Comparison of ENCODE assay signal across 9 cellular contexts in genomic region chr22:50169181-50169759, GRCh38. TPM values are rescaled to one million over a fixed set of nuclear protein-coding genes. Genes with fewer than 3 reads are reported as not detected.
A peak's percentile ranks its signal among the peaks of the same experiment; 100 is the strongest.
DNase-seq lines count a peak whose midpoint lies in the region; ATAC-seq, FAIRE-seq and TF ChIP-seq lines count a peak whose summit lies in the region.
"Had no signal": no experiment of that assay in that cellular context is flagged by ENCODE, and none has a peak within 500 bp of the region (broad histone marks: within the 10 kb centered on the region; RNA-seq: fewer than 3 reads in every experiment).

No MANE protein-coding gene starts in this region.

- no peak for TF ChIP-seq EP300 in K562 (IDR thresholded peaks at IDR 0.05; ENCODE audit: low read length)

- no peak for TF ChIP-seq POLR2A in K562 (conservative IDR thresholded peaks at IDR 0.05)

- H3K9me3 ChIP-seq in heart right ventricle, result no peaks in the 10 kb centered on the region
- no peaks in the 10 kb centered on the region for H3K9me3 ChIP-seq in K562 (replicated peaks; ENCODE audit: control insufficient read depth, insufficient read depth, low read depth, low read length)

- H3K36me3 ChIP-seq in heart right ventricle (no peaks in the 10 kb centered on the region), K562 (ENCODE audit: control insufficient read depth, insufficient read depth, low read length) (no peaks in the 10 kb centered on the region)

- BruUV-seq in K562 (replicated peaks; lab: Mats Ljungman, UMichigan), result no TSS peak

- intact Hi-C loops in heart right ventricle (cut with DNase I), result no loop called here
- intact Hi-C loops in left ventricle myocardium superior (cut with micrococcal nuclease), result no loop called here
- intact Hi-C loops in K562 (cut with micrococcal nuclease), result no loop called here

- 6 to 7% methylated on average over 33 to 36 of the region's 36 CpGs for WGBS in heart right ventricle, 2 donors
- WGBS in K562 (ENCODE audit: insufficient coverage, low coverage, missing lambda C conversion rate), result 36% methylated on average over 23 of the region's 36 CpGs

- CTCF ChIA-PET in K562 (lab: Yijun Ruan, JAX; ENCODE audit: low intra/inter-chr PET ratio), result no interaction called here

- ATAC-seq in heart right ventricle (no peak), left ventricle myocardium superior (no peak), K562 (no peak), HG03460 (IDR thresholded peaks at IDR 0.05; ENCODE audit: unreplicated experiment) (no peak)
- peak in 1 of 2 donors; percentile 13 for ATAC-seq in naive thymus-derived CD8-positive, alpha-beta T cell

- TF ChIP-seq CTCF in heart right ventricle (IDR thresholded peaks at IDR 0.05), result no peak
- no peak for TF ChIP-seq CTCF in K562 (IDR thresholded peaks at IDR 0.05 in 2 of 3, conservative IDR thresholded peaks at IDR 0.05 in 1 of 3; ENCODE audit: insufficient read depth in 2 of 3, low read depth in 1 of 3, low read length in 3 of 3)

- no peaks in the 10 kb centered on the region for H3K9me1 ChIP-seq in K562 (ENCODE audit: control insufficient read depth, insufficient read depth, low read length)

- no peak for DNase-seq in heart right ventricle
- no peak for DNase-seq in left ventricle myocardium superior
- DNase-seq in K562 (ENCODE audit: extremely low read depth in 1 of 4, low spot score in 3 of 4), result no peak
- DNase-seq in naive thymus-derived CD8-positive, alpha-beta T cell, result peak in 1 of 10 donors; percentile 54
- no peak for DNase-seq in cerebellar nuclear complex (lab: John Stamatoyannopoulos, UW)
- DNase-seq in RKO (ENCODE audit: low spot score), result no peak
- DNase-seq in stimulated activated CD4-positive, alpha-beta T cell treated with anti-CD3 and anti-CD28 coated beads, Interleukin-4, amount 100 ng/mL, for 24 hours, result no peak
- DNase-seq: NCI-H2029 treated with DMSO at 0.1 percent for 48 hours had no signal

- in situ Hi-C loops in K562 (cut with MboI), result no loop called here

- H3K27ac Mint-ChIP-seq in naive thymus-derived CD8-positive, alpha-beta T cell, result peak overlapping the region in 1 of 10 donors; percentile 59

- peaks cover 0 to 1% (median 0%) of the 10 kb centered on the region in 9 donors for H3K9me3 Mint-ChIP-seq in naive thymus-derived CD8-positive, alpha-beta T cell

- peak; percentile 32 for FAIRE-seq in K562 (lab: Jason Lieb, UNC)

- peak overlapping the region; percentile 7 for H3K4me2 ChIP-seq in K562 (ENCODE audit: insufficient read depth, low read length)

- H3K27me3 ChIP-seq in heart right ventricle (peaks cover 5 to 50% (median 40%) of the 10 kb centered on the region in 7 donors), K562 (ENCODE audit: control insufficient read depth in 2 of 2, insufficient read depth in 2 of 2, low read length in 2 of 2) (0 out of 5 replicates have a peak, but pooled peaks cover 0 to 3% of the 10 kb centered on the region in 2 experiments)

- POLR2A ChIA-PET in K562 (lab: Yijun Ruan, JAX), result interaction anchor here (0.5 kb wide), 1 partner anchor 20 kb away, joined by 3 read pairs; no protein-coding TSS in a partner anchor
- POLR2A ChIA-PET in naive thymus-derived CD8-positive, alpha-beta T cell (lab: Charles Lee), result interaction anchor here (0.5 kb wide), 1 partner anchor 73 kb away, joined by 5 read pairs; no protein-coding TSS in a partner anchor

- peaks cover 0 to 7% (median 0%) of the 10 kb centered on the region in 3 donors for H3K36me3 Mint-ChIP-seq in naive thymus-derived CD8-positive, alpha-beta T cell

- peak overlapping the region in 1 of 2 experiments; percentile 87; a peak in 3 of 4 replicates for H3K9ac ChIP-seq in K562 (ENCODE audit: insufficient read depth in 1 of 2, low read depth in 2 of 2, low read length in 2 of 2)

- peak overlapping the region in 7 of 10 donors; percentile 28 to 45 (median 40) for H3K4me3 ChIP-seq in heart right ventricle
- H3K4me3 ChIP-seq in K562, result no peak overlapping the region; the same call in 1 of the 2 replicates

- no peaks in the 10 kb centered on the region for H3K79me2 ChIP-seq in K562 (ENCODE audit: control insufficient read depth, insufficient read depth, low read length)

- H3K4me1 Mint-ChIP-seq in naive thymus-derived CD8-positive, alpha-beta T cell, result peaks cover 2 to 18% (median 9%) of the 10 kb centered on the region in 4 donors

- TF ChIP-seq RAD21 in K562 (CRISPR knock-in tag; conservative IDR thresholded peaks at IDR 0.05 in 1 of 2, IDR thresholded peaks at IDR 0.05 in 1 of 2), result no peak

- peaks cover 7 to 58% (median 34%) of the 10 kb centered on the region in 5 donors for H3K27me3 Mint-ChIP-seq in naive thymus-derived CD8-positive, alpha-beta T cell

- peak overlapping the region; percentile 39 to 86 (median 75) for H3K4me3 Mint-ChIP-seq in naive thymus-derived CD8-positive, alpha-beta T cell

- no peaks in the 10 kb centered on the region for H4K20me1 ChIP-seq in K562 (replicated peaks; ENCODE audit: control insufficient read depth, insufficient read depth, low read length)

- peaks cover 0 to 13% (median 6%) of the 10 kb centered on the region in 9 donors for H3K4me1 ChIP-seq in heart right ventricle
- H3K4me1 ChIP-seq in K562 (replicated peaks in 1 of 2; ENCODE audit: control insufficient read depth in 2 of 2, insufficient read depth in 2 of 2, low read length in 2 of 2), result peaks cover 10 to 42% of the 10 kb centered on the region in 2 experiments; a peak in 4 of 5 replicates

- no peak overlapping the region for H3K27ac ChIP-seq in heart right ventricle
- H3K27ac ChIP-seq in K562 (ENCODE audit: extremely low read depth, low read depth, low read length), result peak overlapping the region; percentile 65; the same call in 2 of the 3 replicates

- no peak overlapping the region for H2AFZ ChIP-seq in K562 (ENCODE audit: low read depth, low read length)

RNA-seq across cellular contexts. Expression of gene PANX2, which starts 1.3 kb away (rescaled TPM):
- under 1 TPM in 7 of 10 donors, not detected in 3; 0.15 to 0.61 (median 0.22) TPM for total RNA-seq in heart right ventricle
- polyA plus RNA-seq in heart right ventricle, result under 1 TPM; 0.07 to 0.09 TPM
- total RNA-seq in left ventricle myocardium superior, result 0.40 TPM
- total RNA-seq in K562 (2011; cell fraction: chromatin; rRNA removed; ENCODE audit: low replicate concordance), result 2.9 and 7.9 TPM in 2 replicates
- total RNA-seq in K562 (2011; cell fraction: nucleolus; rRNA removed), result 4.5 and 5.7 TPM in 2 replicates
- total RNA-seq in K562 (2011; cell fraction: nucleoplasm; rRNA removed), result 4.0 and 4.1 TPM in 2 replicates
- 0.61 and 1.0 TPM in 2 replicates for total RNA-seq in K562 (2014; rRNA removed)
- total RNA-seq in K562 (2014; rRNA removed; fragmentation: Illumina TruSeq; extraction: Trizol), result 0.06 and 0.07 TPM in 2 replicates
- total RNA-seq in K562 (2015; rRNA removed; fragmentation: Illumina TruSeq; extraction: Trizol), result 0.15 and 0.29 TPM in 2 replicates
- total RNA-seq in K562 (2021), result 3.0 and 3.9 TPM in 2 replicates
- 1.1 and 1.7 TPM in 2 replicates for polyA plus RNA-seq in K562 (2011; rRNA removed)
- 2.4 and 3.0 TPM in 2 replicates for polyA plus RNA-seq in K562 (2011; cell fraction: cytosol; rRNA removed)
- 7.8 and 9.9 TPM in 2 replicates for polyA plus RNA-seq in K562 (2011; cell fraction: nucleus; rRNA removed)
- 2.1 and 7.6 TPM in 2 replicates for polyA plus RNA-seq in K562 (2012)
- polyA plus RNA-seq in K562 (2014; fragmentation: Illumina TruSeq; extraction: Trizol), result 0.22 and 0.72 TPM in 2 replicates
- polyA plus RNA-seq in K562 (2014; fragmentation: Nextera tagmentation; extraction: Ambion mirVana), result under 1 TPM in 1 of 2 experiments, not detected in 1; 0.01 TPM
- polyA plus RNA-seq in K562 (2014; rRNA removed), result 1.7 and 1.9 TPM in 2 replicates
- 0.24 and 0.60 TPM in 2 replicates for polyA minus RNA-seq in K562 (2011; rRNA and poly(A)+ RNA removed)
- 1.1 and 2.9 TPM in 2 replicates for polyA minus RNA-seq in K562 (2011; cell fraction: cytosol; rRNA and poly(A)+ RNA removed)
- 1.2 and 1.7 TPM in 2 replicates for polyA minus RNA-seq in K562 (2011; cell fraction: nucleus; rRNA and poly(A)+ RNA removed)
- total RNA-seq in naive thymus-derived CD8-positive, alpha-beta T cell, result under 1 TPM; 0.25 to 0.26 TPM
- not detected for polyA plus RNA-seq in naive thymus-derived CD8-positive, alpha-beta T cell

RNA-seq across cellular contexts. Expression of gene TRABD, which starts 16.4 kb away (rescaled TPM):
- total RNA-seq in heart right ventricle, result 10 to 100 TPM; 13.6 to 24.9 (median 16.4) TPM
- polyA plus RNA-seq in heart right ventricle, result 10 to 100 TPM; 31.6 to 40.8 TPM
- 23.8 TPM for total RNA-seq in left ventricle myocardium superior
- total RNA-seq in K562 (2011; cell fraction: chromatin; rRNA removed; ENCODE audit: low replicate concordance), result 44.8 and 168 TPM in 2 replicates
- total RNA-seq in K562 (2011; cell fraction: nucleolus; rRNA removed), result 130 and 141 TPM in 2 replicates
- 69.2 and 70.6 TPM in 2 replicates for total RNA-seq in K562 (2011; cell fraction: nucleoplasm; rRNA removed)
- 41.2 and 49.8 TPM in 2 replicates for total RNA-seq in K562 (2014; rRNA removed)
- 1.4 and 2.8 TPM in 2 replicates for total RNA-seq in K562 (2014; rRNA removed; fragmentation: Illumina TruSeq; extraction: Trizol)
- total RNA-seq in K562 (2015; rRNA removed; fragmentation: Illumina TruSeq; extraction: Trizol), result 14.0 and 14.7 TPM in 2 replicates
- 55.3 and 59.3 TPM in 2 replicates for total RNA-seq in K562 (2021)
- 24.3 and 35.9 TPM in 2 replicates for polyA plus RNA-seq in K562 (2011; rRNA removed)
- 27.7 and 49.1 TPM in 2 replicates for polyA plus RNA-seq in K562 (2011; cell fraction: cytosol; rRNA removed)
- 268 and 323 TPM in 2 replicates for polyA plus RNA-seq in K562 (2011; cell fraction: nucleus; rRNA removed)
- polyA plus RNA-seq in K562 (2012), result 38.7 and 63.6 TPM in 2 replicates
- polyA plus RNA-seq in K562 (2014; fragmentation: Illumina TruSeq; extraction: Trizol), result 7.7 and 20.3 TPM in 2 replicates
- under 1 TPM; 0.08 to 0.59 TPM for polyA plus RNA-seq in K562 (2014; fragmentation: Nextera tagmentation; extraction: Ambion mirVana)
- 62.0 and 62.9 TPM in 2 replicates for polyA plus RNA-seq in K562 (2014; rRNA removed)
- 4.1 and 8.2 TPM in 2 replicates for polyA minus RNA-seq in K562 (2011; rRNA and poly(A)+ RNA removed)
- 15.3 and 18.4 TPM in 2 replicates for polyA minus RNA-seq in K562 (2011; cell fraction: cytosol; rRNA and poly(A)+ RNA removed)
- polyA minus RNA-seq in K562 (2011; cell fraction: nucleus; rRNA and poly(A)+ RNA removed), result 21.8 and 25.8 TPM in 2 replicates
- total RNA-seq in naive thymus-derived CD8-positive, alpha-beta T cell, result 100 to 1,000 TPM; 103 to 113 TPM
- 10 to 100 TPM; 28.7 to 46.7 (median 31.2) TPM for polyA plus RNA-seq in naive thymus-derived CD8-positive, alpha-beta T cell

RNA-seq across cellular contexts. Expression of gene SELENOO, which starts 31.5 kb away (rescaled TPM):
- total RNA-seq in heart right ventricle (10 to 100 TPM in 9 of 10 donors, 1 to 10 TPM in 1; 9.6 to 24.6 (median 11.9) TPM), left ventricle myocardium superior (14.5 TPM), K562 (2014; rRNA removed) (23.5 and 30.4 TPM in 2 replicates), K562 (2014; rRNA removed; fragmentation: Illumina TruSeq; extraction: Trizol) (0.93 and 1.8 TPM in 2 replicates), K562 (2015; rRNA removed; fragmentation: Illumina TruSeq; extraction: Trizol) (8.3 and 9.2 TPM in 2 replicates), K562 (2021) (22.6 and 24.4 TPM in 2 replicates)
- polyA plus RNA-seq in heart right ventricle (10 to 100 TPM; 22.6 to 29.8 TPM), K562 (2011; rRNA removed) (9.7 and 14.9 TPM in 2 replicates), K562 (2014; fragmentation: Illumina TruSeq; extraction: Trizol) (2.2 and 11.6 TPM in 2 replicates), K562 (2014; fragmentation: Nextera tagmentation; extraction: Ambion mirVana) (under 1 TPM; 0.37 to 0.84 TPM), K562 (2014; rRNA removed) (24.3 and 24.9 TPM in 2 replicates)
- total RNA-seq in K562 (2011; cell fraction: chromatin; rRNA removed; ENCODE audit: low replicate concordance), result 12.6 and 38.1 TPM in 2 replicates
- 37.1 and 42.4 TPM in 2 replicates for total RNA-seq in K562 (2011; cell fraction: nucleolus; rRNA removed)
- 17.2 and 22.2 TPM in 2 replicates for total RNA-seq in K562 (2011; cell fraction: nucleoplasm; rRNA removed)
- 19.8 and 41.1 TPM in 2 replicates for polyA plus RNA-seq in K562 (2011; cell fraction: cytosol; rRNA removed)
- polyA plus RNA-seq in K562 (2011; cell fraction: nucleus; rRNA removed), result 43.7 and 74.3 TPM in 2 replicates
- polyA plus RNA-seq in K562 (2012), result 15.4 and 21.7 TPM in 2 replicates
- 3.3 and 5.5 TPM in 2 replicates for polyA minus RNA-seq in K562 (2011; rRNA and poly(A)+ RNA removed)
- polyA minus RNA-seq in K562 (2011; cell fraction: cytosol; rRNA and poly(A)+ RNA removed), result 8.8 and 11.2 TPM in 2 replicates
- 7.8 TPM in 2 replicates for polyA minus RNA-seq in K562 (2011; cell fraction: nucleus; rRNA and poly(A)+ RNA removed)
- 10 to 100 TPM; 40.3 to 42.4 TPM for total RNA-seq in naive thymus-derived CD8-positive, alpha-beta T cell
- polyA plus RNA-seq in naive thymus-derived CD8-positive, alpha-beta T cell, result 1 to 10 TPM; 3.1 to 8.8 (median 5.2) TPM
